In the genomic region with DNA sequence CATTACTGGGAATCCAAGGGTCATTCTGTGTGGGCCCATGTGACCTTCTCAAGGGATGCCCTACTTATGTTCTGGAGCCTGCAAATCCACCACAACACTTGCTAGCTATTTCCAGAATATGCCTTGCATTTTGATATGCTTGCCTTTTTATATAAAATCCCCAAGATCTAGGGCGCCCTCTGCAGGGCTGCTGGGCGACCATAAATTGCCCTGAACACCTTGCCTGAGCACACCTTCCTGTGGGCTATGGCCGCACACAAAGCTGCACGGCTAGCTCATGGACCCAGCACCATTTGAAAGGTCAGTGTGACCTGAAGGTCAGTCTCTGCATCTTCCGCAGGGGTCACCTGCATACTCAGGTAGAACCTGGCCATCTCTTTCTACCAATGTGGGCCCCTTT, we compare ENCODE assay signal across 18 cellular contexts.
DNase-seq lines count a peak whose midpoint lies in the region; ATAC-seq lines count a peak whose summit lies in the region.
"Had no signal": no experiment of that assay in that cellular context is flagged by ENCODE, and none has a peak within 500 bp of the region (broad histone marks: within the 10 kb centered on the region; RNA-seq: fewer than 3 reads in every experiment).

No MANE protein-coding gene starts in this region.

- no peak for ATAC-seq in GM18868 (IDR thresholded peaks at IDR 0.05; ENCODE audit: unreplicated experiment)
- no peak for ATAC-seq in GM18873 (IDR thresholded peaks at IDR 0.05; ENCODE audit: low FRiP score, unreplicated experiment)
- ATAC-seq: pancreas, right lobe of liver had no signal

- DNase-seq in stimulated activated CD4-positive, alpha-beta T cell treated with anti-CD3 and anti-CD28 coated beads, Interleukin-15, amount 100 ng/mL, for 24 hours: peak; percentile 1
- DNase-seq in stimulated activated CD4-positive, alpha-beta T cell treated with anti-CD3 and anti-CD28 coated beads, Interleukin-4, amount 100 ng/mL, for 24 hours: no peak
- peak; percentile 29 for DNase-seq in NAMALWA (ENCODE audit: low spot score)
- peak; percentile 19 for DNase-seq in UCSD-AML1 (lab: John Stamatoyannopoulos, UW; ENCODE audit: unreplicated experiment)
- DNase-seq in midbrain (lab: John Stamatoyannopoulos, UW): no peak
- no peak for DNase-seq in NCI-H446 (lab: John Stamatoyannopoulos, UW)
- DNase-seq: activated CD4-positive, CD25-positive, alpha-beta regulatory T cell; dermis blood vessel endothelial cell; hypothalamus; naive B cell; NCI-H146; NCI-H2227 treated with DMSO at 0.1 percent for 48 hours; pancreas; right lobe of liver; SHP77 treated with DMSO at 0.1 percent for 48 hours; stimulated activated naive CD4-positive, alpha-beta T cell had no signal

Comparison
In these comparisons a context has a peak if more than half of its experiments do, and no peak if none do; other contexts are left out.
1. DNase-seq: peak in stimulated activated CD4-positive, alpha-beta T cell treated with anti-CD3 and anti-CD28 coated beads, Interleukin-15, amount 100 ng/mL, for 24 hours (single experiment), NAMALWA (single experiment) and UCSD-AML1 (single experiment); none in stimulated activated CD4-positive, alpha-beta T cell treated with anti-CD3 and anti-CD28 coated beads, Interleukin-4, amount 100 ng/mL, for 24 hours (single experiment), midbrain (single experiment) and NCI-H446 (0 of 2).